ENCODE assay signal across 8 cellular contexts in the genomic region with DNA sequence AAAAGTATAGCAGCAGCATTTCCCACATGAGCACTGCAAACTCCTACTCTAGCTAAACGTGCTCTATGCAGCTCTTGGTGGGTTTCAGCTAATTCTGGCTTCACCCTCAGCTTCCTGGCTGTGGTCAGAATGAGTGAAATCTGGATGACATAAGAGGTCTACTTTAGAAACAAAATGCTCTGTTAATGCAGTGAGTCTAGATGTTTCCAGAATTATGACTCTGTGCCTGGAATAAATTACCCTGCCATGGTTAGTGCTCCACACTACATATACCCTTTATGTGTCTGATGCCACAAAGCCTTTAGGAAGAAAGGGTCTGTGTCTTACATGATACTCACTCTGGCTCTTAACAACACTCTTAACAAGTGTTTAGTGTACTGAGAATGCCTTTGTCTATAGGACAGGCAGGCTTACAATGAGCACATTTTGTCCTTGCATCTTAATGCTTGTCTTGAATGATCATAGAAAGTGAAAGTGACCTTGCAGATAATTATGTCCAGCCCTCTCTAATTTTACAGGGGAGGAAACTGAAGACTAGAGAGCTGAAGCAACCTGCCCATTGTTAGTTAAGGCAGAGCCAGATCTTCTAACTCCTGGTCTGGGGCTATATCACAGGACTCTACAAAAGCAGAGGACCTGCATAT. TPM values are rescaled to one million over a fixed set of nuclear protein-coding genes. Genes with fewer than 3 reads are reported as not detected.
DNase-seq lines count a peak whose midpoint lies in the region; ATAC-seq and TF ChIP-seq lines count a peak whose summit lies in the region.
"Had no signal": no experiment of that assay in that cellular context is flagged by ENCODE, and none has a peak within 500 bp of the region (broad histone marks: within the 10 kb centered on the region; RNA-seq: fewer than 3 reads in every experiment).

No MANE protein-coding gene starts in this region.

- peaks cover 17% of the 10 kb centered on the region for H3K36me3 Mint-ChIP-seq in natural killer cell

- H3K4me1 Mint-ChIP-seq in natural killer cell: peaks cover 42 to 46% of the 10 kb centered on the region in 2 donors

- intact Hi-C loops in Panc1 (cut with micrococcal nuclease; ENCODE audit: unreplicated experiment) (no loop called here), natural killer cell (cut with micrococcal nuclease) (no loop called here), uterus (cut with DNase I; ENCODE audit: low total_unique reads) (no loop called here)

- no peaks in the 10 kb centered on the region for H3K9me3 Mint-ChIP-seq in natural killer cell

- H3K4me3 ChIP-seq in Panc1 (ENCODE audit: low read depth in 2 of 2, low read length in 2 of 2) (no peak overlapping the region), uterus (no peak overlapping the region)

- H3K27me3 ChIP-seq in Panc1 (ENCODE audit: control insufficient read depth, insufficient read depth, low read length) (no peaks in the 10 kb centered on the region), uterus (no peaks in the 10 kb centered on the region)

- POLR2A ChIA-PET in Panc1 (lab: Charles Lee): no interaction called here

- H3K9me3 ChIP-seq in Panc1 (ENCODE audit: control insufficient read depth, insufficient read depth, low read depth, low read length) (no peaks in the 10 kb centered on the region), uterus (no peaks in the 10 kb centered on the region)

- H3K36me3 ChIP-seq in Panc1 (ENCODE audit: control insufficient read depth, insufficient read depth, low read length): peaks cover 47% of the 10 kb centered on the region
- no peaks in the 10 kb centered on the region for H3K36me3 ChIP-seq in uterus

- DNase-seq in Panc1 (ENCODE audit: low read depth, low spot score): no peak
- DNase-seq in natural killer cell: no peak
- DNase-seq in uterus: no peak
- no peak for DNase-seq in cerebellar nuclear complex (lab: John Stamatoyannopoulos, UW)
- DNase-seq in NCI-H2107 treated with DMSO at 0.1 percent for 48 hours (lab: John Stamatoyannopoulos, UW; ENCODE audit: unreplicated experiment): no peak
- DNase-seq: posterior cingulate gyrus had no signal

- H3K4me3 Mint-ChIP-seq in natural killer cell: peak overlapping the region; percentile 43

- BruUV-seq in Panc1 (replicated peaks; lab: Mats Ljungman, UMichigan): no TSS peak

- ATAC-seq in GM19025 (IDR thresholded peaks at IDR 0.05; ENCODE audit: low read depth, unreplicated experiment) (peak; percentile 79), HG02798 (IDR thresholded peaks at IDR 0.05; ENCODE audit: poor library complexity, unreplicated experiment) (peak; percentile 70), Panc1 (no peak), natural killer cell (peak; percentile 67 to 83 (median 69))

- CTCF ChIA-PET in Panc1 (lab: Charles Lee): no interaction called here

- H3K4me1 ChIP-seq in Panc1 (ENCODE audit: control insufficient read depth, insufficient read depth, low read length) (peaks cover 97% of the 10 kb centered on the region), uterus (peaks cover 8 to 13% of the 10 kb centered on the region in 2 donors)

- in situ Hi-C loops in Panc1 (cut with HindIII; ENCODE audit: low pct_unique_long_range_greater_than_20kb, low sequenced_read_pairs): no loop called here

- TF ChIP-seq CTCF in Panc1 (IDR thresholded peaks at IDR 0.05) (no peak), natural killer cell (IDR thresholded peaks at IDR 0.05) (no peak), uterus (IDR thresholded peaks at IDR 0.05) (no peak)

- peak overlapping the region; percentile 27 to 83 for H3K27ac Mint-ChIP-seq in natural killer cell

- H3K27me3 Mint-ChIP-seq in natural killer cell (ENCODE audit: low read depth in 2 of 2): no peaks in the 10 kb centered on the region

- TF ChIP-seq POLR2A in uterus (IDR thresholded peaks at IDR 0.05): no peak

- H3K27ac ChIP-seq in Panc1 (ENCODE audit: low read length): peak overlapping the region; percentile 99
- no peak overlapping the region for H3K27ac ChIP-seq in uterus

RNA-seq across cellular contexts. Expression of a gene that starts 9.2 kb away (rescaled TPM):
- total RNA-seq in Panc1 (2021; ENCODE audit: unreplicated experiment) (1,621 TPM), natural killer cell (100 to 1,000 TPM; 142 to 200 (median 183) TPM), uterus (100 to 1,000 TPM in 1 of 4 donors, 10 to 100 TPM in 3; 21.8 to 189 (median 34.6) TPM)
- 1,294 TPM for polyA plus RNA-seq in Panc1 (2012; ENCODE audit: insufficient read length)

RNA-seq across cellular contexts. Expression of a gene that starts 52.4 kb away (rescaled TPM):
- 474 TPM for total RNA-seq in Panc1 (2021; ENCODE audit: unreplicated experiment)
- 692 TPM for polyA plus RNA-seq in Panc1 (2012; ENCODE audit: insufficient read length)
- 100 to 1,000 TPM in 1 of 3 donors, 10 to 100 TPM in 2; 70.5 to 114 (median 88.9) TPM for total RNA-seq in natural killer cell
- total RNA-seq in uterus: 100 to 1,000 TPM in 3 of 4 donors, 10 to 100 TPM in 1; 14.9 to 321 (median 146) TPM
